Comparison of ENCODE assay signal across 14 cellular contexts in genomic region chr7:77991656-77992055, GRCh38.
A peak's percentile ranks its signal among the peaks of the same experiment; 100 is the strongest.
DNase-seq lines count a peak whose midpoint lies in the region; ATAC-seq and TF ChIP-seq lines count a peak whose summit lies in the region.
"Had no signal": no experiment of that assay in that cellular context is flagged by ENCODE, and none has a peak within 500 bp of the region (broad histone marks: within the 10 kb centered on the region; RNA-seq: fewer than 3 reads in every experiment).

No MANE protein-coding gene starts in this region.

- no TSS peak for BruUV-seq in IMR-90 (replicated peaks; lab: Mats Ljungman, UMichigan)

- no peak for TF ChIP-seq RAD21 in IMR-90 (IDR thresholded peaks at IDR 0.05; ENCODE audit: low read length)

- DNase-seq in DMS53 treated with DMSO at 0.1 percent for 48 hours (lab: John Stamatoyannopoulos, UW; ENCODE audit: unreplicated experiment) = peak; percentile 22
- no peak for DNase-seq in IMR-90
- no peak for DNase-seq in mucosa of descending colon
- DNase-seq in activated effector memory CD4-positive, alpha-beta T cell treated with anti-CD3 and anti-CD28 coated beads, Interleukin-2, amount 50 U/mL, for 16 hours = no peak
- DNase-seq in adrenal gland = no peak
- no peak for DNase-seq in EL
- DNase-seq: BE2C; CD4-positive, alpha-beta memory T cell had no signal

- TF ChIP-seq POLR2A in IMR-90 (IDR thresholded peaks at IDR 0.05; ENCODE audit: low read depth, low read length) (no peak), adrenal gland (IDR thresholded peaks at IDR 0.05) (no peak)

- no peak overlapping the region for H3K4me2 ChIP-seq in IMR-90 (ENCODE audit: low read depth, low read length)
- H3K4me2 ChIP-seq: A549 had no signal

- no peak for ATAC-seq in IMR-90 (ENCODE audit: low read depth)
- ATAC-seq in esophagus mucosa = peak; percentile 71
- ATAC-seq in mucosa of descending colon = peak; percentile 63
- ATAC-seq in GM18502 (IDR thresholded peaks at IDR 0.05; ENCODE audit: poor library complexity, unreplicated experiment) = no peak
- ATAC-seq: A549, GM12878 had no signal

- POLR2A ChIA-PET in IMR-90 (lab: Charles Lee; ENCODE audit: unreplicated experiment) = no interaction called here

- H3K56ac ChIP-seq in IMR-90 (ENCODE audit: extremely low read depth, insufficient read depth, low read length) = no peak overlapping the region

- H3K9me3 ChIP-seq in IMR-90 (ENCODE audit: control insufficient read depth, insufficient read depth, low read length) (no peaks in the 10 kb centered on the region), mucosa of descending colon (no peaks in the 10 kb centered on the region), adrenal gland (replicated peaks in 1 of 3) (no peaks in the 10 kb centered on the region)
- H3K9me3 ChIP-seq: A549, BE2C, HAP-1 had no signal

- TF ChIP-seq CTCF in IMR-90 (conservative IDR thresholded peaks at IDR 0.05; ENCODE audit: low read depth, low read length) (no peak), mucosa of descending colon (IDR thresholded peaks at IDR 0.05) (no peak), adrenal gland (IDR thresholded peaks at IDR 0.05) (no peak)

- 100% methylated on average over 1 of the region's 4 CpGs; no CpG with 5 or more reads in 1 of the 2 experiments for WGBS in IMR-90 (ENCODE audit: extremely low coverage in 2 of 2, insufficient read length in 1 of 2), 2 experiments
- 67 to 80% (median 76%) methylated on average over 4 of the region's 4 CpGs for WGBS in adrenal gland, 4 donors

- H3K4ac ChIP-seq in IMR-90 (ENCODE audit: low read depth, low read length) = no peak overlapping the region

- H3K27ac ChIP-seq in IMR-90 (ENCODE audit: insufficient read depth, low read length) = no peak overlapping the region
- no peak overlapping the region for H3K27ac ChIP-seq in adrenal gland
- H3K27ac ChIP-seq: A549, C4-2B had no signal

- H2AK5ac ChIP-seq in IMR-90 (ENCODE audit: low read depth, low read length) = no peak overlapping the region

- no peak overlapping the region for H2BK20ac ChIP-seq in IMR-90 (ENCODE audit: low read depth, low read length)

- peak overlapping the region; percentile 44 for H2AK9ac ChIP-seq in IMR-90 (replicated peaks; ENCODE audit: low read depth, low read length, poor library complexity)

- H3K36me3 ChIP-seq in IMR-90 (ENCODE audit: control insufficient read depth, insufficient read depth, low read length) = no peaks in the 10 kb centered on the region
- no peaks in the 10 kb centered on the region for H3K36me3 ChIP-seq in mucosa of descending colon (ENCODE audit: low read depth)
- no peaks in the 10 kb centered on the region for H3K36me3 ChIP-seq in adrenal gland (replicated peaks in 1 of 2)
- H3K36me3 ChIP-seq: BE2C, HAP-1 had no signal

- H3K4me1 ChIP-seq in IMR-90 (ENCODE audit: control insufficient read depth, insufficient read depth, low read length) = no peaks in the 10 kb centered on the region; the same call in 1 of the 2 replicates
- H3K4me1 ChIP-seq in mucosa of descending colon (ENCODE audit: low read depth) = no peaks in the 10 kb centered on the region
- no peaks in the 10 kb centered on the region for H3K4me1 ChIP-seq in adrenal gland (replicated peaks in 1 of 2)
- H3K4me1 ChIP-seq: HAP-1 had no signal

- no peaks in the 10 kb centered on the region for H3K9me1 ChIP-seq in IMR-90 (ENCODE audit: insufficient read depth, low read length)

- H3K14ac ChIP-seq in IMR-90 (replicated peaks; ENCODE audit: low read depth, low read length) = no peak overlapping the region

- H3K4me3 ChIP-seq in IMR-90 (ENCODE audit: insufficient read depth, low read depth, low read length) = no peak overlapping the region
- H3K4me3 ChIP-seq in mucosa of descending colon = no peak overlapping the region
- H3K4me3 ChIP-seq in adrenal gland = no peak overlapping the region
- H3K4me3 ChIP-seq: A549, GM12878, HAP-1 had no signal

- dilution Hi-C loops in IMR-90 (cut with HindIII; ENCODE audit: low sequenced_read_pairs, unreplicated experiment) = no loop called here

- no peak overlapping the region for H3K9ac ChIP-seq in IMR-90 (ENCODE audit: low read depth, low read length)

- H3K79me1 ChIP-seq in IMR-90 (ENCODE audit: low read depth in 1 of 2, low read length in 2 of 2) = no peaks in the 10 kb centered on the region

- intact Hi-C loops in IMR-90 (cut with micrococcal nuclease) (no loop called here), mucosa of descending colon (cut with DNase I, micrococcal nuclease) (no loop called here), adrenal gland (cut with DNase I) (no loop called here)

- no peak overlapping the region for H2BK120ac ChIP-seq in IMR-90 (ENCODE audit: low read depth, low read length)

- H3K23ac ChIP-seq in IMR-90 (ENCODE audit: low read depth, low read length) = no peak overlapping the region

- H2AFZ ChIP-seq in IMR-90 (replicated peaks; ENCODE audit: low read length, poor library complexity) = no peak overlapping the region

- no peak overlapping the region for H4K91ac ChIP-seq in IMR-90 (ENCODE audit: insufficient read depth, low read depth, low read length)

- no peak overlapping the region for H2BK5ac ChIP-seq in IMR-90 (ENCODE audit: low read depth, low read length, poor library complexity, severe bottlenecking)

- CTCF ChIA-PET in IMR-90 (lab: Yijun Ruan, JAX) = no interaction called here

- H2BK15ac ChIP-seq in IMR-90 (ENCODE audit: low read depth, low read length) = no peak overlapping the region

- H4K5ac ChIP-seq in IMR-90 (ENCODE audit: low read depth, low read length) = no peak overlapping the region

- in situ Hi-C loops in IMR-90 (cut with MboI; ENCODE audit: low sequenced_read_pairs) = no loop called here

- H4K20me1 ChIP-seq in IMR-90 (ENCODE audit: insufficient read depth, low read length) = no peaks in the 10 kb centered on the region

- no peaks in the 10 kb centered on the region for H3K27me3 ChIP-seq in IMR-90 (ENCODE audit: control insufficient read depth, insufficient read depth, low read length)
- H3K27me3 ChIP-seq in adrenal gland = no peaks in the 10 kb centered on the region
- H3K27me3 ChIP-seq: BE2C had no signal

- H4K8ac ChIP-seq in IMR-90 (ENCODE audit: low read depth in 2 of 2, low read length in 2 of 2) = no peak overlapping the region

- no peak overlapping the region for H3K18ac ChIP-seq in IMR-90 (ENCODE audit: low read depth, low read length)

TF ChIP-seq in IMR-90, 13 proteins besides CTCF, POLR2A, EP300 and RAD21:
- TF ChIP-seq MAZ (IDR thresholded peaks at IDR 0.05; ENCODE audit: borderline replicate concordance, low read depth, low read length) (no peak), SMC3 (IDR thresholded peaks at IDR 0.05; ENCODE audit: low read depth, low read length) (no peak), BHLHE40 (IDR thresholded peaks at IDR 0.05; ENCODE audit: low read depth, low read length) (no peak), RCOR1 (IDR thresholded peaks at IDR 0.05; ENCODE audit: insufficient replicate concordance, low read length) (no peak), CHD1 (IDR thresholded peaks at IDR 0.05; ENCODE audit: low read depth, low read length) (no peak), CEBPB (IDR thresholded peaks at IDR 0.05; ENCODE audit: low read depth, low read length) (no peak), FOS (IDR thresholded peaks at IDR 0.05; ENCODE audit: low read depth, low read length) (no peak), MXI1 (IDR thresholded peaks at IDR 0.05; ENCODE audit: borderline replicate concordance, low read depth, low read length) (no peak), MAFK (IDR thresholded peaks at IDR 0.05; ENCODE audit: low read depth, low read length) (no peak), NFE2L2 (IDR thresholded peaks at IDR 0.05; ENCODE audit: low read depth, low read length) (no peak), RFX5 (IDR thresholded peaks at IDR 0.05; ENCODE audit: low read depth, low read length) (no peak)
- TF ChIP-seq, protein P1, sequence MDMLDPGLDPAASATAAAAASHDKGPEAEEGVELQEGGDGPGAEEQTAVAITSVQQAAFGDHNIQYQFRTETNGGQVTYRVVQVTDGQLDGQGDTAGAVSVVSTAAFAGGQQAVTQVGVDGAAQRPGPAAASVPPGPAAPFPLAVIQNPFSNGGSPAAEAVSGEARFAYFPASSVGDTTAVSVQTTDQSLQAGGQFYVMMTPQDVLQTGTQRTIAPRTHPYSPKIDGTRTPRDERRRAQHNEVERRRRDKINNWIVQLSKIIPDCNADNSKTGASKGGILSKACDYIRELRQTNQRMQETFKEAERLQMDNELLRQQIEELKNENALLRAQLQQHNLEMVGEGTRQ (IDR thresholded peaks at IDR 0.05; ENCODE audit: low read depth, low read length) = no peak
- TF ChIP-seq, protein P2, sequence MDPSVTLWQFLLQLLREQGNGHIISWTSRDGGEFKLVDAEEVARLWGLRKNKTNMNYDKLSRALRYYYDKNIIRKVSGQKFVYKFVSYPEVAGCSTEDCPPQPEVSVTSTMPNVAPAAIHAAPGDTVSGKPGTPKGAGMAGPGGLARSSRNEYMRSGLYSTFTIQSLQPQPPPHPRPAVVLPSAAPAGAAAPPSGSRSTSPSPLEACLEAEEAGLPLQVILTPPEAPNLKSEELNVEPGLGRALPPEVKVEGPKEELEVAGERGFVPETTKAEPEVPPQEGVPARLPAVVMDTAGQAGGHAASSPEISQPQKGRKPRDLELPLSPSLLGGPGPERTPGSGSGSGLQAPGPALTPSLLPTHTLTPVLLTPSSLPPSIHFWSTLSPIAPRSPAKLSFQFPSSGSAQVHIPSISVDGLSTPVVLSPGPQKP (IDR thresholded peaks at IDR 0.05; ENCODE audit: borderline replicate concordance, low read depth, low read length) = no peak

Comparison
In these comparisons a context has a peak if more than half of its experiments do, and no peak if none do; other contexts are left out.
1. ATAC-seq: peak in esophagus mucosa (single experiment) and mucosa of descending colon (single experiment); none in IMR-90 (single experiment) and GM18502 (single experiment).